ENCODE assay signal across 17 cellular contexts in genomic region chr3:118101891-118102290, GRCh38.
A peak's percentile ranks its signal among the peaks of the same experiment; 100 is the strongest.
DNase-seq lines count a peak whose midpoint lies in the region; ATAC-seq and TF ChIP-seq lines count a peak whose summit lies in the region.
"Had no signal": no experiment of that assay in that cellular context is flagged by ENCODE, and none has a peak within 500 bp of the region (broad histone marks: within the 10 kb centered on the region; RNA-seq: fewer than 3 reads in every experiment).

No MANE protein-coding gene starts in this region.

- dilution Hi-C loops in mammary epithelial cell (cut with HindIII; ENCODE audit: low sequenced_read_pairs): no loop called here

- ATAC-seq in foreskin keratinocyte: no peak
- ATAC-seq in HG02870 (IDR thresholded peaks at IDR 0.05; ENCODE audit: unreplicated experiment): no peak

- H3K27ac Mint-ChIP-seq in MCF 10A (ENCODE audit: low read depth, unreplicated experiment): no peak overlapping the region
- no peak overlapping the region for H3K27ac Mint-ChIP-seq in activated CD4-positive, alpha-beta memory T cell treated with anti-CD3 and anti-CD28 coated beads for 36 hours
- H3K27ac Mint-ChIP-seq: CD4-positive, alpha-beta memory T cell; HFFc6; IgD-negative memory B cell had no signal

- no peak overlapping the region for H2AFZ ChIP-seq in mammary epithelial cell (ENCODE audit: low read depth, low read length)

- no peak overlapping the region for H3K9ac ChIP-seq in mammary epithelial cell (ENCODE audit: insufficient read depth, low read length)

- no peaks in the 10 kb centered on the region for H4K20me1 ChIP-seq in mammary epithelial cell (ENCODE audit: insufficient read depth, low read length)

- DNase-seq in MCF 10A (ENCODE audit: unreplicated experiment) (peak; percentile 18), breast epithelium (ENCODE audit: low spot score in 2 of 2) (no peak), mammary epithelial cell (peak; percentile 77), foreskin keratinocyte (peak; percentile 19 to 52), NCI-H2227 treated with DMSO at 0.1 percent for 48 hours (lab: John Stamatoyannopoulos, UW) (no peak)
- no peak for DNase-seq in activated CD4-positive, alpha-beta memory T cell treated with anti-CD3 and anti-CD28 coated beads for 36 hours
- DNase-seq: BE2C; CD4-positive, alpha-beta memory T cell; COR-L47; DMS153; DND-41; GDM1; HCEC 1CT; HFFc6 had no signal

- H3K4me2 ChIP-seq in mammary epithelial cell (ENCODE audit: insufficient read depth, low read depth, low read length): peak overlapping the region; percentile 49

- no peak for TF ChIP-seq CTCF in MCF 10A (IDR thresholded peaks at IDR 0.05; ENCODE audit: unreplicated experiment)
- TF ChIP-seq CTCF in breast epithelium (IDR thresholded peaks at IDR 0.05): no peak
- TF ChIP-seq CTCF in mammary epithelial cell (conservative IDR thresholded peaks at IDR 0.05 in 1 of 2, IDR thresholded peaks at IDR 0.05 in 1 of 2; ENCODE audit: extremely low read depth in 1 of 2, insufficient read depth in 1 of 2, low read depth in 1 of 2, low read length in 2 of 2): no peak
- TF ChIP-seq CTCF in foreskin keratinocyte (conservative IDR thresholded peaks at IDR 0.05): no peak

- no peaks in the 10 kb centered on the region for H3K9me3 ChIP-seq in breast epithelium
- no peaks in the 10 kb centered on the region for H3K9me3 ChIP-seq in mammary epithelial cell (replicated peaks; ENCODE audit: insufficient read depth, low read length)
- H3K9me3 ChIP-seq: BE2C had no signal

- no peak for TF ChIP-seq POLR2A in breast epithelium (IDR thresholded peaks at IDR 0.05)

- no peaks in the 10 kb centered on the region for H3K4me1 ChIP-seq in breast epithelium
- H3K4me1 ChIP-seq in mammary epithelial cell (ENCODE audit: insufficient read depth, low read length): peaks cover 27% of the 10 kb centered on the region
- H3K4me1 ChIP-seq in foreskin keratinocyte: no peaks in the 10 kb centered on the region
- H3K4me1 ChIP-seq: BE2C had no signal

- H3K27ac ChIP-seq in breast epithelium (no peak overlapping the region), mammary epithelial cell (ENCODE audit: insufficient read depth, low read depth, low read length) (no peak overlapping the region), foreskin keratinocyte (no peak overlapping the region)
- H3K27ac ChIP-seq: C4-2B had no signal

- intact Hi-C loops in MCF 10A (cut with micrococcal nuclease): loop anchor here (10.0 kb wide), 2 partner anchors 523 to 713 kb away; no protein-coding TSS in a partner anchor
- intact Hi-C loops in breast epithelium (cut with DNase I; ENCODE audit: low total_unique reads): no loop called here
- intact Hi-C loops in mammary epithelial cell (cut with micrococcal nuclease): no loop called here
- intact Hi-C loops in activated CD4-positive, alpha-beta memory T cell treated with anti-CD3 and anti-CD28 coated beads for 36 hours (cut with micrococcal nuclease): no loop called here

- no peaks in the 10 kb centered on the region for H3K36me3 ChIP-seq in breast epithelium
- no peaks in the 10 kb centered on the region for H3K36me3 ChIP-seq in mammary epithelial cell (ENCODE audit: insufficient read depth, low read length)
- H3K36me3 ChIP-seq: BE2C had no signal

- CTCF ChIA-PET in MCF 10A (lab: Yijun Ruan, JAX) (no interaction called here), mammary epithelial cell (lab: Charles Lee; ENCODE audit: low non-redundant PET) (no interaction called here)
- CTCF ChIA-PET in activated CD4-positive, alpha-beta memory T cell treated with anti-CD3 and anti-CD28 coated beads for 36 hours (lab: Charles Lee): no interaction called here

- H3K79me2 ChIP-seq in mammary epithelial cell (ENCODE audit: insufficient read depth, low read length): no peaks in the 10 kb centered on the region

- no peaks in the 10 kb centered on the region for H3K36me3 Mint-ChIP-seq in MCF 10A (ENCODE audit: insufficient read depth, unreplicated experiment)
- H3K36me3 Mint-ChIP-seq in activated CD4-positive, alpha-beta memory T cell treated with anti-CD3 and anti-CD28 coated beads for 36 hours: no peaks in the 10 kb centered on the region
- H3K36me3 Mint-ChIP-seq: CD4-positive, alpha-beta memory T cell; IgD-negative memory B cell had no signal

- POLR2A ChIA-PET in MCF 10A (lab: Yijun Ruan, JAX): no interaction called here
- POLR2A ChIA-PET in activated CD4-positive, alpha-beta memory T cell treated with anti-CD3 and anti-CD28 coated beads for 36 hours (lab: Charles Lee): no interaction called here

- no peaks in the 10 kb centered on the region for H3K9me3 Mint-ChIP-seq in MCF 10A (ENCODE audit: unreplicated experiment)
- peaks cover 11% of the 10 kb centered on the region for H3K9me3 Mint-ChIP-seq in activated CD4-positive, alpha-beta memory T cell treated with anti-CD3 and anti-CD28 coated beads for 36 hours

- H3K27me3 ChIP-seq in breast epithelium (no peaks in the 10 kb centered on the region), mammary epithelial cell (ENCODE audit: insufficient read depth, low read length) (no peaks in the 10 kb centered on the region), foreskin keratinocyte (no peaks in the 10 kb centered on the region)
- H3K27me3 ChIP-seq: BE2C had no signal

- peaks cover 16% of the 10 kb centered on the region for H3K4me1 Mint-ChIP-seq in MCF 10A (ENCODE audit: insufficient read depth, unreplicated experiment)
- no peaks in the 10 kb centered on the region for H3K4me1 Mint-ChIP-seq in activated CD4-positive, alpha-beta memory T cell treated with anti-CD3 and anti-CD28 coated beads for 36 hours (ENCODE audit: low read depth)
- H3K4me1 Mint-ChIP-seq: CD4-positive, alpha-beta memory T cell; IgD-negative memory B cell had no signal

- H3K27me3 Mint-ChIP-seq in MCF 10A (ENCODE audit: insufficient read depth, unreplicated experiment): no peaks in the 10 kb centered on the region
- no peaks in the 10 kb centered on the region for H3K27me3 Mint-ChIP-seq in activated CD4-positive, alpha-beta memory T cell treated with anti-CD3 and anti-CD28 coated beads for 36 hours
- H3K27me3 Mint-ChIP-seq: CD4-positive, alpha-beta memory T cell; IgD-negative memory B cell had no signal

- H3K4me3 ChIP-seq in breast epithelium (no peak overlapping the region), mammary epithelial cell (replicated peaks in 1 of 3; ENCODE audit: insufficient read depth in 1 of 3, low read depth in 2 of 3, low read length in 3 of 3) (no peak overlapping the region)

- no peak overlapping the region for H3K4me3 Mint-ChIP-seq in MCF 10A (ENCODE audit: unreplicated experiment)
- H3K4me3 Mint-ChIP-seq in activated CD4-positive, alpha-beta memory T cell treated with anti-CD3 and anti-CD28 coated beads for 36 hours: no peak overlapping the region
- H3K4me3 Mint-ChIP-seq: CD4-positive, alpha-beta memory T cell; HFFc6; IgD-negative memory B cell had no signal

- BruUV-seq in MCF 10A (replicated peaks; lab: Mats Ljungman, UMichigan) (no TSS peak), mammary epithelial cell (replicated peaks; lab: Mats Ljungman, UMichigan) (no TSS peak)

- in situ Hi-C loops in mammary epithelial cell (cut with MboI; ENCODE audit: low sequenced_read_pairs in 2 of 2): no loop called here

- 3% methylated on average over 2 of the region's 2 CpGs for WGBS in mammary epithelial cell (ENCODE audit: low coverage, missing lambda C conversion rate)

Comparison
In these comparisons a context has a peak if more than half of its experiments do, and no peak if none do; other contexts are left out.
1. DNase-seq: peak in MCF 10A (single experiment), mammary epithelial cell (single experiment) and foreskin keratinocyte (2 of 2); none in breast epithelium (0 of 2), activated CD4-positive, alpha-beta memory T cell treated with anti-CD3 and anti-CD28 coated beads for 36 hours (single experiment) and NCI-H2227 treated with DMSO at 0.1 percent for 48 hours (single experiment).